In the genomic region with DNA sequence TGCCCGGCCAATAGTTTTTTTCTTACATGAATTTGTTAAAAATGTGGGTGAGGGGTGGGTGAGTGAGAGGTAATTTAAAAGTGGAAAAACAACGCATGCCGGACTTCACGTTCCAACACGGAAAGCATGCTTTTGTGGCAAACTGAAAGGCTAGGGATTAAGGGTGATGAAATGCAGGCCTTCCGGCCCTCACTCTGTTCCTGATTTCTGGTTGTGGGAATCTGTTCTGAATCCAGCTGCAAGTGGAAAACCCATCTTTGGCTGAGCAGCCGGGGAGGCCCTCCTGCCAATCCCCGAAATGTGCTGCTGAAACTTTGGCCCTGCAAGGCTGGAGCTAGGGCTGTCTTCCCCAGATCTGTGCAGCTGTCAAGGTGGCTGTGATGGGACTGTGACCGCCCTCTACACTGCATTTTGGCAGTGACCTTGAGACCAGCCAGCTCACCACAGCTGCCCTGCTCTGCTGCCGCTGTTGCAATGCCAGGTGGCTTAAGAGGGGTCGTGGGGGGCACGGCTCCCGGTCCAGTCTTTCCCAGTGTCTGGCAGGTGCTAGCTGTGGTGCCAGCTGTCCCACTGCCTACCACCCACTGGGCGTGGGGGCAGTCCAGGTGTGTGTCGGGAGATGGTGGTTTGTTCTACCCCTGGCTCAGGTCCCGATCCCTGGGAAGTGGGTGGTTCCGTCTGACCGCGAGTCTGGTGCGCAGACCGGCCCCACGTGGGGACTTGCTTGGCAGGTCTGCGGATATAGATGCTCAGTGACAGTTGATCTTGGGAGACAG, we compare ENCODE assay signal across 8 cellular contexts. TPM values are rescaled to one million over a fixed set of nuclear protein-coding genes. Genes with fewer than 3 reads are reported as not detected.
DNase-seq lines count a peak whose midpoint lies in the region; ATAC-seq lines count a peak whose summit lies in the region.

No MANE protein-coding gene starts in this region.

- intact Hi-C loops in sciatic nerve (cut with DNase I), result no loop called here

- DNase-seq in AG20443 (ENCODE audit: low spot score), result peak; percentile 38
- DNase-seq in HT-29 (ENCODE audit: low spot score), result peak; percentile 5
- peak; percentile 99 for DNase-seq in amniotic epithelial cell (ENCODE audit: low read depth)
- peak in 38 of 51 donors; percentile 4 to 56 (median 27) for DNase-seq in hypothalamus (lab: John Stamatoyannopoulos, UW)
- DNase-seq in sciatic nerve (ENCODE audit: low spot score), result peak; percentile 67
- no peak for DNase-seq in NCI-H1436 treated with DMSO at 0.1 percent for 48 hours (lab: John Stamatoyannopoulos, UW)
- DNase-seq in activated CD8-positive, alpha-beta memory T cell treated with anti-CD3 and anti-CD28 coated beads for 24 hours, result no peak

- ATAC-seq in sciatic nerve, result peak; percentile 75
- ATAC-seq in HG02973 (IDR thresholded peaks at IDR 0.05; ENCODE audit: unreplicated experiment), result no peak

RNA-seq across cellular contexts. Expression of gene TET1, which starts 39.0 kb away (rescaled TPM):
- under 0.01 and 0.03 TPM in 2 replicates for total RNA-seq in HT-29 (2014; rRNA removed; shearing (Covaris generic))
- 10.4 TPM for total RNA-seq in sciatic nerve

Comparison
In these comparisons a context has a peak if more than half of its experiments do, and no peak if none do; other contexts are left out.
1. DNase-seq: peak in AG20443 (single experiment), HT-29 (single experiment), amniotic epithelial cell (single experiment), hypothalamus (38 of 51) and sciatic nerve (single experiment); none in NCI-H1436 treated with DMSO at 0.1 percent for 48 hours (single experiment) and activated CD8-positive, alpha-beta memory T cell treated with anti-CD3 and anti-CD28 coated beads for 24 hours (single experiment).
2. RNA of gene TET1, which starts 39.0 kb away (total RNA-seq): 10.4 TPM in sciatic nerve (single experiment); under 0.01 to 0.03 TPM in HT-29; every median in the first group is over 10 times any median in the second.